In the genomic region with DNA sequence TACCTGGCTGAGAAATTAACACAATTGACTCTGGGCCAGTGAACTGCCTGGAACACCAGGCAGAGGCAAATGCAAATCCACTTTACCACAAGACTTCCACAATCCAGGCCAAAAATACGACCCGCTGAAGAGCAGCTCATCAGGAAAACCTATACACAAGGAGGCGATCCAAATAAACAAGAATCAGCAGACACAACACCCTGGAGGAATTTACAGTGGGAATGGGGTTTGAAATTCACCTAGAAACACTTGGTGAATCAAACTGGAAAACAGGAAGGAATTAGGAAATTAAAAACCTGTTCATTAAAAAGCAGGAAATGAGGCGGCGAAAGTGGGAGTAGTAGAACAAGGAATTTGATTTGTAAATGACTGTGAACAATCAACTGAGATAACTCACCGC, we compare ENCODE assay signal across 24 cellular contexts. TPM values are rescaled to one million over a fixed set of nuclear protein-coding genes. Genes with fewer than 3 reads are reported as not detected.
DNase-seq lines count a peak whose midpoint lies in the region; ATAC-seq, FAIRE-seq and TF ChIP-seq lines count a peak whose summit lies in the region.
"Had no signal": no experiment of that assay in that cellular context is flagged by ENCODE, and none has a peak within 500 bp of the region (broad histone marks: within the 10 kb centered on the region; RNA-seq: fewer than 3 reads in every experiment).

No MANE protein-coding gene starts in this region.

- WGBS in liver = 80% methylated on average over 6 of the region's 6 CpGs
- WGBS in right lobe of liver (ENCODE audit: insufficient coverage, low coverage, low lambda C conversion rate, missing lambda C conversion rate) = 77% methylated on average over 6 of the region's 6 CpGs
- WGBS in stomach, 5 donors = 33 to 55% (median 51%) methylated on average over 6 of the region's 6 CpGs
- WGBS in adrenal gland, 4 donors = 83 to 91% (median 89%) methylated on average over 6 of the region's 6 CpGs

- H3K36me3 ChIP-seq in liver (ENCODE audit: control insufficient read depth in 4 of 4, insufficient read depth in 3 of 4, low read depth in 1 of 4, low read length in 3 of 4) = peaks cover 0 to 4% (median 2%) of the 10 kb centered on the region in 4 donors
- H3K36me3 ChIP-seq in right lobe of liver = peaks cover 0 to 9% (median 2%) of the 10 kb centered on the region in 4 donors
- peaks cover 3 to 16% of the 10 kb centered on the region in 2 donors for H3K36me3 ChIP-seq in kidney (ENCODE audit: control insufficient read depth in 1 of 2, insufficient read depth in 2 of 2, low read length in 2 of 2)
- peaks cover 0 to 26% (median 9%) of the 10 kb centered on the region in 4 donors for H3K36me3 ChIP-seq in stomach
- H3K36me3 ChIP-seq in adrenal gland (replicated peaks in 1 of 2) = peaks cover 0 to 8% of the 10 kb centered on the region in 2 donors
- H3K36me3 ChIP-seq: SJSA1 had no signal

- no peak for FAIRE-seq in kidney (lab: Jason Lieb, UNC)
- FAIRE-seq in RCC 7860 (lab: Jason Lieb, UNC) = no peak
- FAIRE-seq: GM12891, HTR-8/SVneo had no signal

- intact Hi-C loops in right lobe of liver (cut with DNase I) (no loop called here), kidney (cut with DNase I) (no loop called here), stomach (cut with DNase I; ENCODE audit: low total_unique reads) (no loop called here), adrenal gland (cut with DNase I) (no loop called here)

- TF ChIP-seq RAD21 in liver (IDR thresholded peaks at IDR 0.05) = no peak

- H3K4me3 ChIP-seq in liver (ENCODE audit: low read depth in 1 of 3, low read length in 3 of 3) = no peak overlapping the region
- H3K4me3 ChIP-seq in right lobe of liver = no peak overlapping the region
- H3K4me3 ChIP-seq in kidney (ENCODE audit: low read length in 2 of 2) = no peak overlapping the region
- H3K4me3 ChIP-seq in stomach = no peak overlapping the region
- no peak overlapping the region for H3K4me3 ChIP-seq in adrenal gland
- H3K4me3 ChIP-seq: SJSA1 had no signal

- H3K27me3 ChIP-seq in liver (ENCODE audit: control insufficient read depth in 4 of 4, insufficient read depth in 4 of 4, low read length in 3 of 4) = no peaks in the 10 kb centered on the region
- H3K27me3 ChIP-seq in right lobe of liver = no peaks in the 10 kb centered on the region
- no peaks in the 10 kb centered on the region for H3K27me3 ChIP-seq in stomach
- H3K27me3 ChIP-seq in adrenal gland = no peaks in the 10 kb centered on the region
- H3K27me3 ChIP-seq: SJSA1 had no signal

- H3K4me1 ChIP-seq in liver (ENCODE audit: control insufficient read depth in 4 of 4, insufficient read depth in 4 of 4, low read length in 3 of 4) = peaks cover 1 to 29% (median 26%) of the 10 kb centered on the region in 4 donors
- peaks cover 0 to 30% (median 12%) of the 10 kb centered on the region in 4 donors for H3K4me1 ChIP-seq in right lobe of liver
- H3K4me1 ChIP-seq in kidney (ENCODE audit: control insufficient read depth in 1 of 2, insufficient read depth in 1 of 2, low read depth in 1 of 2, low read length in 2 of 2) = peaks cover 14 to 29% of the 10 kb centered on the region in 2 donors
- H3K4me1 ChIP-seq in stomach = peaks cover 0 to 26% (median 19%) of the 10 kb centered on the region in 4 donors
- H3K4me1 ChIP-seq in adrenal gland (replicated peaks in 1 of 2) = peaks cover 12 to 13% of the 10 kb centered on the region in 2 donors

- H3K9ac ChIP-seq in liver (ENCODE audit: low read depth in 1 of 2, low read length in 2 of 2) (no peak overlapping the region), kidney (ENCODE audit: low read length in 2 of 2) (no peak overlapping the region)

- H3K9me3 ChIP-seq in liver (ENCODE audit: control insufficient read depth in 4 of 4, low read length in 3 of 4) (no peaks in the 10 kb centered on the region), right lobe of liver (no peaks in the 10 kb centered on the region), kidney (ENCODE audit: control insufficient read depth in 1 of 2, low read length in 2 of 2) (no peaks in the 10 kb centered on the region), stomach (no peaks in the 10 kb centered on the region), adrenal gland (replicated peaks in 1 of 3) (no peaks in the 10 kb centered on the region)
- H3K9me3 ChIP-seq: SJSA1 had no signal

- TF ChIP-seq EP300 in stomach (IDR thresholded peaks at IDR 0.05) = no peak

- DNase-seq in right lobe of liver = no peak
- no peak for DNase-seq in kidney
- DNase-seq in stomach = no peak
- no peak for DNase-seq in NCI-H128 (lab: John Stamatoyannopoulos, UW; ENCODE audit: unreplicated experiment)
- no peak for DNase-seq in RCC 7860 (ENCODE audit: low spot score)
- DNase-seq in adrenal gland = no peak
- DNase-seq: 8988T; AML-193; C1 segment of cervical spinal cord; CD8-positive, alpha-beta T cell; DND-41; GOT3; MV-4-11; NCI-H1417; NCI-H1694 treated with DMSO at 0.1 percent for 48 hours; NCI-H2081 treated with DMSO at 0.1 percent for 48 hours; NCI-H446; NCI-H748 treated with DMSO at 0.1 percent for 48 hours had no signal

- TF ChIP-seq POLR2A in right lobe of liver (IDR thresholded peaks at IDR 0.05) = no peak
- no peak for TF ChIP-seq POLR2A in stomach (IDR thresholded peaks at IDR 0.05)
- TF ChIP-seq POLR2A in adrenal gland (IDR thresholded peaks at IDR 0.05) = no peak

- TF ChIP-seq CTCF in liver (IDR thresholded peaks at IDR 0.05; ENCODE audit: low read depth, low read length, missing input control) = no peak
- no peak for TF ChIP-seq CTCF in right lobe of liver (IDR thresholded peaks at IDR 0.05)
- no peak for TF ChIP-seq CTCF in VCaP (conservative IDR thresholded peaks at IDR 0.05)
- no peak for TF ChIP-seq CTCF in kidney (IDR thresholded peaks at IDR 0.05; ENCODE audit: borderline replicate concordance, extremely low read depth, insufficient read depth)
- no peak for TF ChIP-seq CTCF in stomach (IDR thresholded peaks at IDR 0.05)
- TF ChIP-seq CTCF in adrenal gland (IDR thresholded peaks at IDR 0.05) = no peak

- peak overlapping the region; percentile 27 to 54 for H3K27ac ChIP-seq in liver (ENCODE audit: low read depth in 1 of 2, low read length in 2 of 2)
- no peak overlapping the region for H3K27ac ChIP-seq in right lobe of liver
- peak overlapping the region; percentile 37; the same call in 1 of the 2 replicates for H3K27ac ChIP-seq in VCaP
- H3K27ac ChIP-seq in kidney (ENCODE audit: low read depth in 2 of 2, low read length in 2 of 2) = peak overlapping the region; percentile 71 to 80
- H3K27ac ChIP-seq in stomach = peak overlapping the region; percentile 50 to 79 (median 64)
- no peak overlapping the region for H3K27ac ChIP-seq in adrenal gland
- H3K27ac ChIP-seq: SJSA1 had no signal

- ATAC-seq in right lobe of liver = no peak
- ATAC-seq: CD8-positive, alpha-beta T cell; Right ventricle myocardium inferior had no signal

TF ChIP-seq in liver, 16 proteins besides CTCF, POLR2A, EP300 and RAD21:
- TF ChIP-seq, protein P1, sequence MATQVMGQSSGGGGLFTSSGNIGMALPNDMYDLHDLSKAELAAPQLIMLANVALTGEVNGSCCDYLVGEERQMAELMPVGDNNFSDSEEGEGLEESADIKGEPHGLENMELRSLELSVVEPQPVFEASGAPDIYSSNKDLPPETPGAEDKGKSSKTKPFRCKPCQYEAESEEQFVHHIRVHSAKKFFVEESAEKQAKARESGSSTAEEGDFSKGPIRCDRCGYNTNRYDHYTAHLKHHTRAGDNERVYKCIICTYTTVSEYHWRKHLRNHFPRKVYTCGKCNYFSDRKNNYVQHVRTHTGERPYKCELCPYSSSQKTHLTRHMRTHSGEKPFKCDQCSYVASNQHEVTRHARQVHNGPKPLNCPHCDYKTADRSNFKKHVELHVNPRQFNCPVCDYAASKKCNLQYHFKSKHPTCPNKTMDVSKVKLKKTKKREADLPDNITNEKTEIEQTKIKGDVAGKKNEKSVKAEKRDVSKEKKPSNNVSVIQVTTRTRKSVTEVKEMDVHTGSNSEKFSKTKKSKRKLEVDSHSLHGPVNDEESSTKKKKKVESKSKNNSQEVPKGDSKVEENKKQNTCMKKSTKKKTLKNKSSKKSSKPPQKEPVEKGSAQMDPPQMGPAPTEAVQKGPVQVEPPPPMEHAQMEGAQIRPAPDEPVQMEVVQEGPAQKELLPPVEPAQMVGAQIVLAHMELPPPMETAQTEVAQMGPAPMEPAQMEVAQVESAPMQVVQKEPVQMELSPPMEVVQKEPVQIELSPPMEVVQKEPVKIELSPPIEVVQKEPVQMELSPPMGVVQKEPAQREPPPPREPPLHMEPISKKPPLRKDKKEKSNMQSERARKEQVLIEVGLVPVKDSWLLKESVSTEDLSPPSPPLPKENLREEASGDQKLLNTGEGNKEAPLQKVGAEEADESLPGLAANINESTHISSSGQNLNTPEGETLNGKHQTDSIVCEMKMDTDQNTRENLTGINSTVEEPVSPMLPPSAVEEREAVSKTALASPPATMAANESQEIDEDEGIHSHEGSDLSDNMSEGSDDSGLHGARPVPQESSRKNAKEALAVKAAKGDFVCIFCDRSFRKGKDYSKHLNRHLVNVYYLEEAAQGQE (IDR thresholded peaks at IDR 0.05) = no peak
- no peak for TF ChIP-seq NR2F2 (IDR thresholded peaks at IDR 0.05)
- no peak for TF ChIP-seq EGR1 (IDR thresholded peaks at IDR 0.05; ENCODE audit: low read depth in 2 of 2)
TF ChIP-seq in liver: peak in this region for 0.

RNA-seq across cellular contexts. Expression of a gene that starts 16.0 kb away (rescaled TPM):
- total RNA-seq in liver (10 to 100 TPM in 1 of 2 donors, 1 to 10 TPM in 1; 6.8 to 33.7 TPM), right lobe of liver (100 to 1,000 TPM in 3 of 6 experiments, 10 to 100 TPM in 3; 29.4 to 206 (median 97.7) TPM), kidney (36.6 TPM), stomach (10 to 100 TPM in 3 of 5 donors, 1 to 10 TPM in 1, not detected in 1; 2.7 to 23.1 (median 16.7) TPM), adrenal gland (10 to 100 TPM; 17.8 to 87.7 (median 28.7) TPM)
- polyA plus RNA-seq in liver (10 to 100 TPM; 49.8 to 56.1 TPM), kidney (ENCODE audit: insufficient read depth, low read depth, low replicate concordance) (243 TPM), stomach (100 to 1,000 TPM in 1 of 3 donors, 10 to 100 TPM in 2; 19.0 to 153 (median 33.9) TPM), adrenal gland (10 to 100 TPM; 28.7 to 56.6 (median 29.4) TPM)
- total RNA-seq: CD8-positive, alpha-beta T cell had no signal

RNA-seq across cellular contexts. Expression of a gene that starts 41.7 kb away (rescaled TPM):
- 100 to 1,000 TPM; 130 to 157 TPM for total RNA-seq in liver
- 10 to 100 TPM; 68.4 to 79.6 TPM for polyA plus RNA-seq in liver
- 100 to 1,000 TPM in 2 of 6 experiments, 10 to 100 TPM in 4; 39.7 to 124 (median 74.8) TPM for total RNA-seq in right lobe of liver
- total RNA-seq in kidney = 136 TPM
- 130 TPM for polyA plus RNA-seq in kidney (ENCODE audit: insufficient read depth, low read depth, low replicate concordance)
- 100 to 1,000 TPM in 3 of 5 donors, 10 to 100 TPM in 2; 18.5 to 201 (median 116) TPM for total RNA-seq in stomach
- polyA plus RNA-seq in stomach = 100 to 1,000 TPM; 104 to 116 (median 109) TPM
- 100 to 1,000 TPM; 116 to 222 (median 151) TPM for total RNA-seq in adrenal gland
- polyA plus RNA-seq in adrenal gland = 100 to 1,000 TPM in 2 of 3 donors, 10 to 100 TPM in 1; 81.3 to 403 (median 126) TPM

RNA-seq across cellular contexts. Expression of a gene that starts 42.0 kb away (rescaled TPM):
- total RNA-seq in liver (10 to 100 TPM; 11.9 to 21.9 TPM), right lobe of liver (10 to 100 TPM in 5 of 6 experiments, 1 to 10 TPM in 1; 7.5 to 16.0 (median 14.1) TPM), kidney (27.8 TPM), stomach (10 to 100 TPM in 3 of 5 donors, 1 to 10 TPM in 2; 2.3 to 26.8 (median 20.7) TPM), adrenal gland (10 to 100 TPM; 11.4 to 41.1 (median 23.5) TPM)
- polyA plus RNA-seq in liver (1 to 10 TPM; 8.3 to 8.5 TPM), kidney (ENCODE audit: insufficient read depth, low read depth, low replicate concordance) (12.1 TPM), stomach (10 to 100 TPM in 2 of 3 donors, 1 to 10 TPM in 1; 8.1 to 12.0 (median 10.5) TPM), adrenal gland (10 to 100 TPM; 13.7 to 26.5 (median 14.9) TPM)

Comparison
In these comparisons a context has a peak if more than half of its experiments do, and no peak if none do; other contexts are left out.
1. H3K27ac ChIP-seq: peak in liver (2 of 2), VCaP (single experiment), kidney (2 of 2) and stomach (5 of 5); none in right lobe of liver (0 of 3) and adrenal gland (0 of 5).